12 cellular contexts compared by ENCODE assay signal in the genomic region with DNA sequence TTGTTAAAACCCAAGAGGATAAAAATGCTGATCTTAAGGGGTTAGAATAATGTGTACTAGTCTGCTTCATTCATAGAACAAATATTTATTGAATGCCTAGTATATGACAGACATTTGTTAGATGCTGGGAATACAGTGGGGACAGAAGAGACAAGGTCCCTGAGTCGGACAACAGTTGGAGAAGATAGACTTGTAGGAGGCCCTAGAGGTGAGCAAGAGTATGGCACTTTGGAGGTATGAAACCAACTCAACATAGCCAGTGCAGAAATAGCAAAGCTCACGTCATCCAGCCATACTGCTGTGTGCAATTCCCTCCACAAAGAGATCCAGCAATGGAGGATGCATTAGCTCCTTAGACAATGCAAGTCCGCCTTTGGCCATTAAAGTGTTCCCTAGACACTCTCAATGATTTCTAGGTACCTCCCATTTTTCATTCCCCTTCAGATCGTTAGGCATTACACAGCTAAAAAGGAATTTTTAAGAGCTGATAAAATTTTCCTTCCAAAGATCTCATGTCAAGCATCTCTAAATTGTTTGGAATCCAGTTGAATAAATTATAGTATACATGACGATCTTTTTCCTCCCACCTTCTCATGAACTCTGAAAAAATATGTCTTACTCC.
DNase-seq lines count a peak whose midpoint lies in the region; ATAC-seq lines count a peak whose summit lies in the region.
"Had no signal": no experiment of that assay in that cellular context is flagged by ENCODE, and none has a peak within 500 bp of the region (broad histone marks: within the 10 kb centered on the region; RNA-seq: fewer than 3 reads in every experiment).

No MANE protein-coding gene starts in this region.

- peaks cover 5% of the 10 kb centered on the region for H3K9me3 Mint-ChIP-seq in activated T-helper 17 cell treated with anti-CD3 and anti-CD28 coated beads, Interleukin-2, amount 50 U/mL, for 72 hours
- H3K9me3 Mint-ChIP-seq: nephron had no signal

- no peaks in the 10 kb centered on the region for H3K36me3 ChIP-seq in HAP-1 (replicated peaks)
- H3K36me3 ChIP-seq: suprapubic skin had no signal

- H3K27me3 Mint-ChIP-seq in activated T-helper 17 cell treated with anti-CD3 and anti-CD28 coated beads, Interleukin-2, amount 50 U/mL, for 72 hours, result no peaks in the 10 kb centered on the region
- H3K27me3 Mint-ChIP-seq: dendritic cell treated with granulocyte-macrophage colony-stimulating factor and Interleukin-4, amounts not matched to agents 40 ng/mL and 50 ng/mL, for 4 days had no signal

- no peak for ATAC-seq in activated T-helper 17 cell treated with anti-CD3 and anti-CD28 coated beads, Interleukin-2, amount 50 U/mL, for 72 hours (replicated peaks)
- ATAC-seq in GM21515 (IDR thresholded peaks at IDR 0.05; ENCODE audit: unreplicated experiment), result no peak
- ATAC-seq: left colon had no signal

- H3K4me3 Mint-ChIP-seq in activated T-helper 17 cell treated with anti-CD3 and anti-CD28 coated beads, Interleukin-2, amount 50 U/mL, for 72 hours, result no peak overlapping the region
- H3K4me3 Mint-ChIP-seq: dendritic cell treated with granulocyte-macrophage colony-stimulating factor and Interleukin-4, amounts not matched to agents 40 ng/mL and 50 ng/mL, for 4 days; nephron had no signal

- H3K4me3 ChIP-seq in HAP-1, result no peak overlapping the region
- H3K4me3 ChIP-seq: suprapubic skin had no signal

- peak; percentile 14 for DNase-seq in D341Med (ENCODE audit: low spot score)
- DNase-seq in HAP-1 (ENCODE audit: low spot score in 2 of 2), result peak; percentile 27 to 53
- peak; percentile 3 for DNase-seq in RPMI8226
- DNase-seq in iPS-NIHi11 (ENCODE audit: low spot score), result peak; percentile 11
- no peak for DNase-seq in activated CD4-positive, alpha-beta T cell treated with anti-CD3 and anti-CD28 coated beads for 4 hours
- no peak for DNase-seq in NCI-H2107 treated with DMSO at 0.1 percent for 48 hours (lab: John Stamatoyannopoulos, UW; ENCODE audit: unreplicated experiment)
- DNase-seq: left colon had no signal

- H3K4me1 Mint-ChIP-seq in activated T-helper 17 cell treated with anti-CD3 and anti-CD28 coated beads, Interleukin-2, amount 50 U/mL, for 72 hours, result no peaks in the 10 kb centered on the region

- H3K27ac Mint-ChIP-seq in activated T-helper 17 cell treated with anti-CD3 and anti-CD28 coated beads, Interleukin-2, amount 50 U/mL, for 72 hours, result no peak overlapping the region
- H3K27ac Mint-ChIP-seq: dendritic cell treated with granulocyte-macrophage colony-stimulating factor and Interleukin-4, amounts not matched to agents 40 ng/mL and 50 ng/mL, for 4 days; nephron had no signal

- H3K9me3 ChIP-seq in HAP-1, result no peaks in the 10 kb centered on the region
- H3K9me3 ChIP-seq: suprapubic skin had no signal

- in situ Hi-C loops in HAP-1 (cut with MboI; ENCODE audit: low sequenced_read_pairs), result no loop called here

- peaks cover 37% of the 10 kb centered on the region for H3K4me1 ChIP-seq in HAP-1
- H3K4me1 ChIP-seq: suprapubic skin had no signal

- no peaks in the 10 kb centered on the region for H3K27me3 ChIP-seq in HAP-1 (ENCODE audit: low read depth)
- H3K27me3 ChIP-seq: suprapubic skin had no signal

- no peaks in the 10 kb centered on the region for H3K36me3 Mint-ChIP-seq in activated T-helper 17 cell treated with anti-CD3 and anti-CD28 coated beads, Interleukin-2, amount 50 U/mL, for 72 hours (ENCODE audit: low read depth)

Comparison
In these comparisons a context has a peak if more than half of its experiments do, and no peak if none do; other contexts are left out.
1. DNase-seq: peak in D341Med (single experiment), HAP-1 (2 of 2), RPMI8226 (single experiment) and iPS-NIHi11 (single experiment); none in activated CD4-positive, alpha-beta T cell treated with anti-CD3 and anti-CD28 coated beads for 4 hours (0 of 2) and NCI-H2107 treated with DMSO at 0.1 percent for 48 hours (single experiment).